In the genomic region with DNA sequence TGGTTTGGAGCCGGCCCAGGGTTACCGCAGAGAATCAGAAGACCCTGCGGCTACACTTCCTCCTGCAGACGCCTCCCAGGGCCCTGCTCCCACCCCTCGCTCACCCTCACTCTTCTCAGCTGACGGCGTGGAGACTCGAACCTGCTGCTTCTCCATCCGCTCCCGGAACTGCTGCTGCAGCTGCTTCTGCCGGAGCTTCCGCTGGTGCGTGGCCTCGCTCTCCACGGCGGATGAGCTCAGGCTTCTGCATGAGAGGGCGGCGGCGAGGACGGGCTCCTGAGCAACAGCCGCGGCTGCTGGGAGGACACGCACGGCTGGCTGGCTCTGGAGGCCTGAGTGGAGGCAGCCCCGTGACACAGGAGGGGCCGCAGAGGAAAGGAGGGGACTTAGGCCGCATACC, we compare ENCODE assay signal across 12 cellular contexts. TPM values are rescaled to one million over a fixed set of nuclear protein-coding genes. Genes with fewer than 3 reads are reported as not detected.
A peak's percentile ranks its signal among the peaks of the same experiment; 100 is the strongest.
DNase-seq lines count a peak whose midpoint lies in the region; ATAC-seq and TF ChIP-seq lines count a peak whose summit lies in the region.
"Had no signal": no experiment of that assay in that cellular context is flagged by ENCODE, and none has a peak within 500 bp of the region (broad histone marks: within the 10 kb centered on the region; RNA-seq: fewer than 3 reads in every experiment).

No MANE protein-coding gene starts in this region.

- H3K4me3 ChIP-seq in endodermal cell (ENCODE audit: low read length), result no peak overlapping the region
- no peak overlapping the region for H3K4me3 ChIP-seq in BE2C (ENCODE audit: low read depth, low read length)
- H3K4me3 ChIP-seq: coronary artery, GM12878 had no signal

- WGBS in endodermal cell (ENCODE audit: insufficient coverage in 1 of 2, insufficient read length in 1 of 2), 2 experiments, result 96 to 98% methylated on average over 20 to 27 of the region's 27 CpGs

- H3K27me3 ChIP-seq in endodermal cell (ENCODE audit: control insufficient read depth, insufficient read depth, low read length, poor library complexity, severe bottlenecking) (no peaks in the 10 kb centered on the region), BE2C (no peaks in the 10 kb centered on the region)

- H3K4me1 ChIP-seq in endodermal cell (ENCODE audit: control insufficient read depth, insufficient read depth, low read length), result no peaks in the 10 kb centered on the region
- no peaks in the 10 kb centered on the region for H3K4me1 ChIP-seq in BE2C

- POLR2A ChIA-PET in activated CD4-positive, alpha-beta T cell treated with anti-CD3 and anti-CD28 coated beads for 36 hours (lab: Charles Lee), result interaction anchor here (1.0 kb wide), 1 partner anchor 47 kb away, joined by 3 read pairs; no protein-coding TSS in a partner anchor

- ATAC-seq in activated CD4-positive, alpha-beta T cell treated with anti-CD3 and anti-CD28 coated beads for 36 hours, result peak; percentile 33
- peak; percentile 36 for ATAC-seq in stimulated activated naive CD8-positive, alpha-beta T cell treated with anti-CD3 and anti-CD28 coated beads, Interleukin-15, Interleukin-2, amounts not matched to agents 100 U/mL and 50 U/mL, for 24 hours
- ATAC-seq in HG03457 (IDR thresholded peaks at IDR 0.05; ENCODE audit: unreplicated experiment) (no peak), GM21528 (IDR thresholded peaks at IDR 0.05; ENCODE audit: low FRiP score, unreplicated experiment) (no peak)
- ATAC-seq: GM12878 had no signal

- no peaks in the 10 kb centered on the region for H3K9me3 ChIP-seq in endodermal cell (ENCODE audit: control insufficient read depth, low read length)
- H3K9me3 ChIP-seq in BE2C, result no peaks in the 10 kb centered on the region

- H3K36me3 Mint-ChIP-seq in activated CD4-positive, alpha-beta T cell treated with anti-CD3 and anti-CD28 coated beads for 36 hours (ENCODE audit: low read depth), result peaks cover 64% of the 10 kb centered on the region
- peaks cover 90% of the 10 kb centered on the region for H3K36me3 Mint-ChIP-seq in endodermal cell (ENCODE audit: low read depth)

- TF ChIP-seq CTCF in endodermal cell (conservative IDR thresholded peaks at IDR 0.05) (no peak), BE2C (IDR thresholded peaks at IDR 0.05; ENCODE audit: low read depth, low read length) (no peak)

- no peaks in the 10 kb centered on the region for H3K27me3 Mint-ChIP-seq in activated CD4-positive, alpha-beta T cell treated with anti-CD3 and anti-CD28 coated beads for 36 hours
- H3K27me3 Mint-ChIP-seq in endodermal cell (ENCODE audit: insufficient read depth), result no peaks in the 10 kb centered on the region

- no peak overlapping the region for H3K4me3 Mint-ChIP-seq in activated CD4-positive, alpha-beta T cell treated with anti-CD3 and anti-CD28 coated beads for 36 hours
- H3K4me3 Mint-ChIP-seq in endodermal cell, result no peak overlapping the region

- intact Hi-C loops in activated CD4-positive, alpha-beta T cell treated with anti-CD3 and anti-CD28 coated beads for 36 hours (cut with DNase I, micrococcal nuclease), result no loop called here

- H3K4me1 Mint-ChIP-seq in activated CD4-positive, alpha-beta T cell treated with anti-CD3 and anti-CD28 coated beads for 36 hours, result peaks cover 20% of the 10 kb centered on the region
- H3K4me1 Mint-ChIP-seq in endodermal cell, result peaks cover 15% of the 10 kb centered on the region

- H3K9me3 Mint-ChIP-seq in activated CD4-positive, alpha-beta T cell treated with anti-CD3 and anti-CD28 coated beads for 36 hours (ENCODE audit: low read depth), result no peaks in the 10 kb centered on the region
- H3K9me3 Mint-ChIP-seq in endodermal cell, result no peaks in the 10 kb centered on the region

- H3K36me3 ChIP-seq in endodermal cell (ENCODE audit: control insufficient read depth, insufficient read depth, low read length), result peaks cover 89% of the 10 kb centered on the region
- H3K36me3 ChIP-seq in BE2C, result peaks cover 61% of the 10 kb centered on the region

- no peak overlapping the region for H3K9ac ChIP-seq in endodermal cell (ENCODE audit: extremely low read depth, low read length, poor library complexity, severe bottlenecking)

- DNase-seq in activated CD4-positive, alpha-beta T cell treated with anti-CD3 and anti-CD28 coated beads for 36 hours, result peak; percentile 37
- no peak for DNase-seq in activated CD4-positive, alpha-beta T cell treated with anti-CD3 and anti-CD28 coated beads, Interleukin-2, amount 50 U/mL, for 48 hours
- peak; percentile 4 to 12 for DNase-seq in activated CD4-positive, alpha-beta T cell treated with anti-CD3 and anti-CD28 coated beads, Interleukin-2, amount 50 U/mL, for 4 hours
- DNase-seq in endodermal cell (peak; percentile 59), BE2C (no peak)
- peak; percentile 21 for DNase-seq in stimulated activated naive CD8-positive, alpha-beta T cell treated with anti-CD3 and anti-CD28 coated beads, Interleukin-15, Interleukin-2, amounts not matched to agents 100 U/mL and 50 U/mL, for 24 hours
- DNase-seq: islet precursor cell, occipital lobe had no signal

- H3K27ac ChIP-seq in endodermal cell (ENCODE audit: low read depth, low read length), result peak overlapping the region; percentile 24
- H3K27ac ChIP-seq: coronary artery had no signal

- CTCF ChIA-PET in activated CD4-positive, alpha-beta T cell treated with anti-CD3 and anti-CD28 coated beads for 36 hours (lab: Charles Lee), result interaction anchor here (1.1 kb wide), 1 partner anchor 102 kb away, joined by 3 read pairs; no protein-coding TSS in a partner anchor

- H3K27ac Mint-ChIP-seq in activated CD4-positive, alpha-beta T cell treated with anti-CD3 and anti-CD28 coated beads for 36 hours, result peak overlapping the region; percentile 78
- H3K27ac Mint-ChIP-seq in endodermal cell, result no peak overlapping the region

RNA-seq across cellular contexts. Expression of gene RAD52, which starts 33.3 kb away (rescaled TPM):
- 10 to 100 TPM; 16.0 to 17.4 TPM for total RNA-seq in activated CD4-positive, alpha-beta T cell treated with anti-CD3 and anti-CD28 coated beads for 36 hours
- total RNA-seq in endodermal cell, result 10 to 100 TPM; 24.3 to 35.1 TPM
- polyA plus RNA-seq in endodermal cell (2013, experiment 1 of 2), result 31.6 TPM
- polyA plus RNA-seq in endodermal cell (2013, experiment 2 of 2), result 20.3 TPM
- 16.0 TPM for polyA plus RNA-seq in BE2C (2012; ENCODE audit: insufficient read depth, insufficient read length, low read depth)

Comparison
In these comparisons a context has a peak if more than half of its experiments do, and no peak if none do; other contexts are left out.
1. DNase-seq: peak in activated CD4-positive, alpha-beta T cell treated with anti-CD3 and anti-CD28 coated beads for 36 hours (single experiment), activated CD4-positive, alpha-beta T cell treated with anti-CD3 and anti-CD28 coated beads, Interleukin-2, amount 50 U/mL, for 4 hours (2 of 2), endodermal cell (single experiment) and stimulated activated naive CD8-positive, alpha-beta T cell treated with anti-CD3 and anti-CD28 coated beads, Interleukin-15, Interleukin-2, amounts not matched to agents 100 U/mL and 50 U/mL, for 24 hours (single experiment); none in activated CD4-positive, alpha-beta T cell treated with anti-CD3 and anti-CD28 coated beads, Interleukin-2, amount 50 U/mL, for 48 hours (0 of 2) and BE2C (single experiment).
2. ATAC-seq: peak in activated CD4-positive, alpha-beta T cell treated with anti-CD3 and anti-CD28 coated beads for 36 hours (single experiment) and stimulated activated naive CD8-positive, alpha-beta T cell treated with anti-CD3 and anti-CD28 coated beads, Interleukin-15, Interleukin-2, amounts not matched to agents 100 U/mL and 50 U/mL, for 24 hours (single experiment); none in HG03457 (single experiment) and GM21528 (single experiment).